In the genomic region with DNA sequence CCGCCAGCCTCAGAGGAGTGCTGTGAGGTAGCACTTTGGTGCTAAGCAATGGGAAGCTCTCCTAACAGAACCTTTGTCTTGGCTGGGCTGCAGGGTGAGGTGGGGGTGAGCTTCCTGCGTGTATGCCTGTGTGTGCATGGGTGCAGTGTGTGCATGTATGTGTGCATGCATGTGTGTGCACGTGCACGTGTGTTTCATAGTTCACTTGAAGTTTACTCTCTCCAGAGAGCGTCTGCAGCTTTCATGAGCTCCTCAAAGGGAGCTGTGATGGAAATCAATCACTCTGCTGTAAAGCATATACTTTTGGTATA, we compare ENCODE assay signal across 35 cellular contexts. TPM values are rescaled to one million over a fixed set of nuclear protein-coding genes. Genes with fewer than 3 reads are reported as not detected.
"Had no signal": no experiment of that assay in that cellular context is flagged by ENCODE, and none has a peak within 500 bp of the region (broad histone marks: within the 10 kb centered on the region; RNA-seq: fewer than 3 reads in every experiment).

No MANE protein-coding gene starts in this region.

- H3K4me1 ChIP-seq: foreskin keratinocyte had no signal

- H3K36me3 ChIP-seq: brain microvascular endothelial cell, esophagus muscularis mucosa, gastrocnemius medialis, WERI-Rb-1 had no signal

- ATAC-seq: activated CD4-positive, CD25-positive, alpha-beta regulatory T cell treated with anti-CD3 and anti-CD28 coated beads, Interleukin-2, amount 50 U/mL, for 24 hours; activated CD8-positive, alpha-beta T cell treated with anti-CD3 and anti-CD28 coated beads, Interleukin-2, amount 10 ng/mL, durations not matched to agents 7 days and 5 days; activated T-helper 17 cell treated with anti-CD3 and anti-CD28 coated beads, Interleukin-2, amount 50 U/mL, for 72 hours; effector memory CD8-positive, alpha-beta T cell; foreskin keratinocyte; gastrocnemius medialis; T-helper 17 cell had no signal

- H3K4me1 Mint-ChIP-seq: activated B cell treated with CpG ODN at 0.5 μM for 24 hours; activated T-helper 17 cell treated with anti-CD3 and anti-CD28 coated beads, Interleukin-2, amount 50 U/mL, for 72 hours had no signal

- H3K4me3 ChIP-seq: esophagus muscularis mucosa, gastrocnemius medialis had no signal

- H3K4me3 Mint-ChIP-seq: activated B cell treated with CpG ODN at 0.5 μM for 24 hours; activated CD4-positive, alpha-beta memory T cell treated with anti-CD3 and anti-CD28 coated beads for 36 hours; activated CD8-positive, alpha-beta T cell treated with anti-CD3 and anti-CD28 coated beads, Interleukin-2, amount 10 ng/mL, durations not matched to agents 7 days and 5 days; activated naive CD8-positive, alpha-beta T cell; activated T-cell treated with anti-CD3 and anti-CD28 coated beads, Interleukin-2, amount 50 U/mL, for 24 hours; activated T-helper 17 cell treated with anti-CD3 and anti-CD28 coated beads, Interleukin-2, amount 50 U/mL, for 72 hours; effector memory CD8-positive, alpha-beta T cell; T-helper 17 cell; T-helper 2 cell treated with Interferon-gamma antibody and Interleukin-4, amounts not matched to agents 5 μg/mL and 100 μg/mL, for 36 hours had no signal

- DNase-seq: activated B cell treated with CpG ODN at 0.5 μM for 24 hours; activated CD4-positive, alpha-beta memory T cell treated with anti-CD3 and anti-CD28 coated beads for 36 hours; activated CD4-positive, alpha-beta T cell treated with anti-CD3 and anti-CD28 coated beads for 48 hours; activated CD4-positive, alpha-beta T cell treated with anti-CD3 and anti-CD28 coated beads, Interleukin-2, amount 50 U/mL, for 1 hour; activated CD8-positive, alpha-beta memory T cell treated with anti-CD3 and anti-CD28 coated beads, Interleukin-2, amount 50 U/mL, for 48 hours; activated CD8-positive, alpha-beta T cell treated with anti-CD3 and anti-CD28 coated beads, Interleukin-2, amount 10 ng/mL, durations not matched to agents 7 days and 5 days; activated effector memory CD4-positive, alpha-beta T cell treated with Interleukin-2 at 50 U/mL for 16 hours; activated gamma-delta T cell treated with Interleukin-2 at 50 U/mL for 16 hours; activated naive CD4-positive, alpha-beta T cell treated with anti-CD3 and anti-CD28 coated beads, Interleukin-2, amount 50 U/mL, for 16 hours; activated naive CD4-positive, alpha-beta T cell treated with Interleukin-2 at 50 U/mL for 16 hours; activated T-cell treated with anti-CD3 and anti-CD28 coated beads for 4 hours; activated T-cell treated with anti-CD3 and anti-CD28 coated beads, Interleukin-2, amount 50 U/mL, for 24 hours; amniotic stem cell; anterior cingulate cortex; brain microvascular endothelial cell; caudate nucleus; cortex of kidney; dermis blood vessel endothelial cell; effector CD4-positive, alpha-beta T cell; effector memory CD8-positive, alpha-beta T cell; erythroblast; foreskin keratinocyte; gastrocnemius medialis; T-helper 1 cell; T-helper 17 cell; T1000; WERI-Rb-1 had no signal

- FAIRE-seq: astrocyte, colon had no signal

- H3K27me3 ChIP-seq: esophagus muscularis mucosa had no signal

- H3K9me3 Mint-ChIP-seq: activated B cell treated with CpG ODN at 0.5 μM for 24 hours; activated CD4-positive, alpha-beta memory T cell treated with anti-CD3 and anti-CD28 coated beads for 36 hours; activated T-cell treated with anti-CD3 and anti-CD28 coated beads, Interleukin-2, amount 50 U/mL, for 24 hours; activated T-helper 17 cell treated with anti-CD3 and anti-CD28 coated beads, Interleukin-2, amount 50 U/mL, for 72 hours; effector memory CD8-positive, alpha-beta T cell; T-helper 2 cell treated with Interferon-gamma antibody and Interleukin-4, amounts not matched to agents 5 μg/mL and 100 μg/mL, for 36 hours had no signal

- H3K27ac ChIP-seq: brain microvascular endothelial cell, esophagus muscularis mucosa, foreskin keratinocyte, gastrocnemius medialis, WERI-Rb-1 had no signal

- H3K27me3 Mint-ChIP-seq: activated naive CD8-positive, alpha-beta T cell; activated T-helper 17 cell treated with anti-CD3 and anti-CD28 coated beads, Interleukin-2, amount 50 U/mL, for 72 hours; effector memory CD8-positive, alpha-beta T cell; T-helper 17 cell had no signal

- H3K27ac Mint-ChIP-seq: activated B cell treated with CpG ODN at 0.5 μM for 24 hours; activated CD4-positive, alpha-beta memory T cell treated with anti-CD3 and anti-CD28 coated beads for 36 hours; activated CD8-positive, alpha-beta T cell treated with anti-CD3 and anti-CD28 coated beads, Interleukin-2, amount 10 ng/mL, durations not matched to agents 7 days and 5 days; activated naive CD8-positive, alpha-beta T cell; activated T-cell treated with anti-CD3 and anti-CD28 coated beads, Interleukin-2, amount 50 U/mL, for 24 hours; activated T-helper 17 cell treated with anti-CD3 and anti-CD28 coated beads, Interleukin-2, amount 50 U/mL, for 72 hours; effector memory CD8-positive, alpha-beta T cell; T-helper 17 cell; T-helper 2 cell treated with Interferon-gamma antibody and Interleukin-4, amounts not matched to agents 5 μg/mL and 100 μg/mL, for 36 hours had no signal

- H3K9me3 ChIP-seq: esophagus muscularis mucosa, gastrocnemius medialis had no signal

- H3K36me3 Mint-ChIP-seq: activated CD4-positive, alpha-beta memory T cell treated with anti-CD3 and anti-CD28 coated beads for 36 hours; activated naive CD8-positive, alpha-beta T cell had no signal

RNA-seq across cellular contexts. Expression of a gene that starts 4.9 kb away (rescaled TPM):
- total RNA-seq: activated CD8-positive, alpha-beta memory T cell treated with anti-CD3 and anti-CD28 coated beads for 36 hours had no signal
